ENCODE assay signal across 8 cellular contexts in genomic region chr5:52787600-52788504, GRCh38. TPM values are rescaled to one million over a fixed set of nuclear protein-coding genes. Genes with fewer than 3 reads are reported as not detected.
DNase-seq lines count a peak whose midpoint lies in the region; ATAC-seq and TF ChIP-seq lines count a peak whose summit lies in the region.

Gene ITGA1 (plus strand): TSS chr5:52787916. CDS start chr5:52788354, 438 bp downstream.
Gene PELO (plus strand): TSS chr5:52787916. CDS start chr5:52800395, 12,479 bp downstream.

- H4K20me1 ChIP-seq in OCI-LY3 (ENCODE audit: insufficient read depth, low read length) = no peaks in the 10 kb centered on the region
- no peaks in the 10 kb centered on the region for H4K20me1 ChIP-seq in neural cell (ENCODE audit: insufficient read depth)

- H3K27me3 ChIP-seq in BE2C = no peaks in the 10 kb centered on the region
- H3K27me3 ChIP-seq in OCI-LY3 (ENCODE audit: low read depth, low read length) = no peaks in the 10 kb centered on the region
- peaks cover 33% of the 10 kb centered on the region for H3K27me3 ChIP-seq in neural cell (ENCODE audit: insufficient read depth, low read depth, low read length)
- no peaks in the 10 kb centered on the region for H3K27me3 ChIP-seq in tibial artery

- H3K4me2 ChIP-seq in OCI-LY3 (ENCODE audit: low read length) (peak within 1 kb of the TSS; percentile 84), neural cell (ENCODE audit: low read length) (peak within 1 kb of the TSS; percentile 28)

- H3K4me1 ChIP-seq in BE2C (peaks cover 17% of the 10 kb centered on the region), OCI-LY3 (ENCODE audit: low read length) (peaks cover 28% of the 10 kb centered on the region), tibial artery (peaks cover 0 to 64% (median 7%) of the 10 kb centered on the region in 4 donors)

- H3K27ac ChIP-seq in OCI-LY3 (ENCODE audit: low read length) (peak within 1 kb of the TSS; percentile 64), neural cell (ENCODE audit: low read length) (no peak within 1 kb of the TSS), tibial artery (peak within 1 kb of the TSS; percentile 95 to 96)

- no peak for TF ChIP-seq EP300 in neural cell (conservative IDR thresholded peaks at IDR 0.05; ENCODE audit: poor library complexity, severe bottlenecking)

- no peaks in the 10 kb centered on the region for H3K9me2 ChIP-seq in neural cell (ENCODE audit: insufficient read depth, low read length)

- H3F3A ChIP-seq in neural cell (ENCODE audit: insufficient read depth, low read length, poor library complexity, severe bottlenecking) = no peaks in the 10 kb centered on the region

- intact Hi-C loops in tibial artery (cut with DNase I; ENCODE audit: low total_unique reads) = loop anchor here (1.0 to 10.0 kb wide), 2 partner anchors 93 to 127 kb away; no protein-coding TSS in a partner anchor

- H3K36me3 ChIP-seq in BE2C = no peaks in the 10 kb centered on the region
- H3K36me3 ChIP-seq in OCI-LY3 (replicated peaks; ENCODE audit: low read depth, low read length) = no peaks in the 10 kb centered on the region
- H3K36me3 ChIP-seq in neural cell (ENCODE audit: insufficient read depth, low read length) = no peaks in the 10 kb centered on the region
- no peaks in the 10 kb centered on the region for H3K36me3 ChIP-seq in tibial artery

- no peak for TF ChIP-seq RAD21 in neural cell (conservative IDR thresholded peaks at IDR 0.05)

- H3K9me3 ChIP-seq in BE2C (no peaks in the 10 kb centered on the region), OCI-LY3 (ENCODE audit: insufficient read depth, low read length) (no peaks in the 10 kb centered on the region), neural cell (ENCODE audit: low read length) (no peaks in the 10 kb centered on the region), tibial artery (no peaks in the 10 kb centered on the region)

- peak within 1 kb of the TSS; percentile 77 for H2AFZ ChIP-seq in OCI-LY3 (ENCODE audit: low read depth, low read length)
- H2AFZ ChIP-seq in neural cell (ENCODE audit: low read depth, low read length) = peak within 1 kb of the TSS; percentile 37

- peak within 1 kb of the TSS; percentile 87 for H3K9ac ChIP-seq in OCI-LY3 (ENCODE audit: low read length)
- no peak within 1 kb of the TSS for H3K9ac ChIP-seq in neural cell (ENCODE audit: low read length)

- TF ChIP-seq CTCF in BE2C (IDR thresholded peaks at IDR 0.05; ENCODE audit: low read depth, low read length) (peak; percentile 66), OCI-LY3 (IDR thresholded peaks at IDR 0.05; ENCODE audit: low read depth, low read length) (peak; percentile 41), foreskin fibroblast (IDR thresholded peaks at IDR 0.05; ENCODE audit: low read depth, low read length) (peak; percentile 29), neural cell (IDR thresholded peaks at IDR 0.05; ENCODE audit: poor library complexity, severe bottlenecking) (peak; percentile 58), tibial artery (IDR thresholded peaks at IDR 0.05) (peak; percentile 51 to 53)

- DNase-seq in BE2C = peak; percentile 91
- peak; percentile 34 for DNase-seq in activated gamma-delta T cell treated with Interleukin-2 at 50 U/mL for 16 hours
- DNase-seq in foreskin fibroblast = peak; percentile 71 to 89
- peak; percentile 90 to 92 for DNase-seq in tibial artery

- ATAC-seq in GM18907 (IDR thresholded peaks at IDR 0.05; ENCODE audit: unreplicated experiment) = peak; percentile 88
- ATAC-seq in HG03103 (IDR thresholded peaks at IDR 0.05; ENCODE audit: low read depth, unreplicated experiment) = peak; percentile 52

- H3K4me3 ChIP-seq in BE2C (ENCODE audit: low read depth, low read length) (peak within 1 kb of the TSS; percentile 74), OCI-LY3 (ENCODE audit: low read length) (peak within 1 kb of the TSS; percentile 90), foreskin fibroblast (ENCODE audit: low read depth in 1 of 2, low read length in 2 of 2) (peak within 1 kb of the TSS; percentile 66 to 76), neural cell (ENCODE audit: low read length) (peak within 1 kb of the TSS; percentile 69), tibial artery (peak within 1 kb of the TSS; percentile 66 to 86)

- H3K79me2 ChIP-seq in OCI-LY3 (ENCODE audit: low read length) (peaks cover 20% of the 10 kb centered on the region), neural cell (replicated peaks; ENCODE audit: insufficient read depth, low read length) (no peaks in the 10 kb centered on the region)

TF ChIP-seq in neural cell, 6 proteins besides CTCF, POLR2A, EP300 and RAD21:
- TF ChIP-seq EZH2 (IDR thresholded peaks at IDR 0.05; ENCODE audit: borderline replicate concordance, insufficient read depth, low read length, poor library complexity, severe bottlenecking) (no peak), POLR2AphosphoS5 (IDR thresholded peaks at IDR 0.05) (peak; percentile 7), MXI1 (conservative IDR thresholded peaks at IDR 0.05; ENCODE audit: poor library complexity, severe bottlenecking) (peak; percentile 32), TAF1 (IDR thresholded peaks at IDR 0.05; ENCODE audit: low read depth) (no peak), SMC3 (conservative IDR thresholded peaks at IDR 0.05; ENCODE audit: poor library complexity) (peak; percentile 42), REST (IDR thresholded peaks at IDR 0.05; ENCODE audit: borderline replicate concordance) (no peak)

RNA-seq across cellular contexts. Expression of gene ITGA1, which starts in this region (rescaled TPM):
- 10.5 TPM for polyA plus RNA-seq in BE2C (2012; ENCODE audit: insufficient read depth, insufficient read length, low read depth)
- 0.10 and 0.15 TPM in 2 replicates for polyA plus RNA-seq in neural cell
- 0.23 and 0.24 TPM in 2 replicates for polyA minus RNA-seq in neural cell

RNA-seq across cellular contexts. Expression of gene PELO, which starts in this region (rescaled TPM):
- polyA plus RNA-seq in BE2C (2012; ENCODE audit: insufficient read depth, insufficient read length, low read depth) = 91.5 TPM
- 10.5 and 14.7 TPM in 2 replicates for polyA plus RNA-seq in neural cell
- polyA minus RNA-seq in neural cell = 24.1 and 25.7 TPM in 2 replicates

Comparison
In these comparisons a context has a peak if more than half of its experiments do, and no peak if none do; other contexts are left out.
1. DNase-seq: peak in every context shown above with its lines; median percentile 91 in BE2C; 91 in tibial artery; 80 in foreskin fibroblast; 34 in activated gamma-delta T cell treated with Interleukin-2 at 50 U/mL for 16 hours.